14 cellular contexts compared by ENCODE assay signal in the genomic region with DNA sequence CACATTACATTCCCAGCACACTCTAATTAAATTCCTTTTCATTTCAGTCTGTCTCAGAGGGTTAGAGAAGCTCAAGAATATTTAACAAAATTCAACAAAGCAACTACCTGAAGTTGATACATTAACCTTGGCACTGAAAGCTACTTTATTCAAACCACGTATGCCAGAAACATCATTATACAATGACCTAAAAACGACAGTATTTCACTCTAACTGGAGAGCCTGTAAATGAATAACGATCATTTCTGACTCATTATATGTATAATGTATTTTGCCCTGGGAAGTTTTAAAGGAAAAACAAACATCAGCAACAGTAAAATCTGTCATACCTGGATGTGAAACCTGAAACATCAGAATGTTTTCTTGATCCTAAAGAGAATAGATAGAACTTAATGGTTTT.
DNase-seq lines count a peak whose midpoint lies in the region; ATAC-seq, FAIRE-seq and TF ChIP-seq lines count a peak whose summit lies in the region.
"Had no signal": no experiment of that assay in that cellular context is flagged by ENCODE, and none has a peak within 500 bp of the region (broad histone marks: within the 10 kb centered on the region; RNA-seq: fewer than 3 reads in every experiment).

No MANE protein-coding gene starts in this region.

- no peak for TF ChIP-seq POLR2A in H54 (IDR thresholded peaks at IDR 0.05; ENCODE audit: low read depth, low read length)

- DNase-seq in H54 (ENCODE audit: insufficient read length, low spot score): no peak
- DNase-seq in astrocyte of the hippocampus (ENCODE audit: low read depth, low spot score): peak; percentile 2
- DNase-seq in kidney glomerular epithelial cell (lab: John Stamatoyannopoulos, UW): peak; percentile 28
- DNase-seq in midbrain (lab: John Stamatoyannopoulos, UW): no peak
- DNase-seq in stimulated activated CD4-positive, alpha-beta T cell treated with anti-CD3 and anti-CD28 coated beads, Interleukin-4, amount 100 ng/mL, for 1 hour: no peak
- no peak for DNase-seq in NCI-H2196 (lab: John Stamatoyannopoulos, UW; ENCODE audit: unreplicated experiment)
- DNase-seq: CD8-positive, alpha-beta T cell; COR-L47; GM23248; H7 had no signal

- no peak for ATAC-seq in HG02884 (IDR thresholded peaks at IDR 0.05; ENCODE audit: unreplicated experiment)
- ATAC-seq: A549; CD8-positive, alpha-beta T cell; HepG2 had no signal

- FAIRE-seq in H54 (lab: Jason Lieb, UNC): peak; percentile 27
- FAIRE-seq: A549, HepG2, HTR-8/SVneo had no signal

Comparison
In these comparisons a context has a peak if more than half of its experiments do, and no peak if none do; other contexts are left out.
1. DNase-seq: peak in astrocyte of the hippocampus (single experiment) and kidney glomerular epithelial cell (single experiment); none in H54 (single experiment), midbrain (single experiment), stimulated activated CD4-positive, alpha-beta T cell treated with anti-CD3 and anti-CD28 coated beads, Interleukin-4, amount 100 ng/mL, for 1 hour (single experiment) and NCI-H2196 (single experiment).